In the genomic region with DNA sequence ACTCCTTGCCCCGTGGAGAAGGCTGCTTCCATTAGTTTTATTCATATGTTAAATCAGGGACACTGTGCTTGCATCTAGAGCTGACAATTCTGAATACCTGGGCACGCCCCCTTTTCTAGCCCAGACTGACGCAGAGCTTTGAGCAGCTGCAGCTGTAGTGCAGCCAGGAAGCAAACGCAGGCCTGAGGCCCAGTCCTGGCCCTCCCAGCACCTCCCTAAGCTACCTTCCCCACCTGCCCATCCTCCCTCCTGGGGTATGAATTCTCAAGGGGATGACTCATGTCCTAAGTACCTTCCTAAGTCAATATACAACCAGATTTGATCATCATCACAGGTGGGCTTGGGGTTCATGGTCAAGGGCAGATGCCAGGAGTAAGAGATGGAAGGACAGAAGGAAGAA, we compare ENCODE assay signal across 10 cellular contexts. TPM values are rescaled to one million over a fixed set of nuclear protein-coding genes. Genes with fewer than 3 reads are reported as not detected.
A peak's percentile ranks its signal among the peaks of the same experiment; 100 is the strongest.
DNase-seq lines count a peak whose midpoint lies in the region; ATAC-seq and TF ChIP-seq lines count a peak whose summit lies in the region.
"Had no signal": no experiment of that assay in that cellular context is flagged by ENCODE, and none has a peak within 500 bp of the region (broad histone marks: within the 10 kb centered on the region; RNA-seq: fewer than 3 reads in every experiment).

No MANE protein-coding gene starts in this region.

- peak overlapping the region; percentile 38 for H3K4me3 Mint-ChIP-seq in activated T-cell treated with anti-CD3 and anti-CD28 coated beads, Interleukin-2, amount 50 U/mL, for 24 hours
- no peak overlapping the region for H3K4me3 Mint-ChIP-seq in activated T-cell treated with anti-CD3 and anti-CD28 coated beads, Interleukin-2, amount 50 U/mL, for 4 hours
- peak overlapping the region; percentile 24 for H3K4me3 Mint-ChIP-seq in stimulated activated effector memory CD8-positive, alpha-beta T cell treated with anti-CD3 and anti-CD28 coated beads, Interleukin-12 subunit alpha, Interleukin-12 subunit beta, amount 100 ng/mL, for 72 hours
- H3K4me3 Mint-ChIP-seq: neural progenitor cell had no signal

- H3K36me3 ChIP-seq in NT2/D1 (ENCODE audit: insufficient read depth, insufficient read length, low read length) (peaks cover 57% of the 10 kb centered on the region), transverse colon (no peaks in the 10 kb centered on the region)
- peaks cover 20% of the 10 kb centered on the region for H3K36me3 ChIP-seq in effector memory CD4-positive, alpha-beta T cell (ENCODE audit: control insufficient read depth, insufficient read depth, low read length)
- H3K36me3 ChIP-seq: neural progenitor cell had no signal

- TF ChIP-seq CTCF in transverse colon (IDR thresholded peaks at IDR 0.05) = no peak

- H3K27me3 ChIP-seq in NT2/D1 (ENCODE audit: insufficient read depth, insufficient read length) (no peaks in the 10 kb centered on the region), transverse colon (no peaks in the 10 kb centered on the region)
- no peaks in the 10 kb centered on the region for H3K27me3 ChIP-seq in effector memory CD4-positive, alpha-beta T cell (replicated peaks; ENCODE audit: control insufficient read depth, insufficient read depth, low read length, poor library complexity, severe bottlenecking)

- intact Hi-C loops in transverse colon (cut with DNase I; ENCODE audit: low total_unique reads) = no loop called here

- H3K9me3 ChIP-seq in NT2/D1 (ENCODE audit: insufficient read depth, low read length) (no peaks in the 10 kb centered on the region), transverse colon (no peaks in the 10 kb centered on the region)
- H3K9me3 ChIP-seq in effector memory CD4-positive, alpha-beta T cell (ENCODE audit: control insufficient read depth, low read length) = no peaks in the 10 kb centered on the region

- no peak for ATAC-seq in activated T-cell treated with anti-CD3 and anti-CD28 coated beads, Interleukin-2, amount 50 U/mL, for 4 hours
- ATAC-seq in stimulated activated effector memory CD8-positive, alpha-beta T cell treated with anti-CD3 and anti-CD28 coated beads, Interleukin-12 subunit alpha, Interleukin-12 subunit beta, amount 100 ng/mL, for 72 hours = no peak
- no peak for ATAC-seq in HG02870 (IDR thresholded peaks at IDR 0.05; ENCODE audit: unreplicated experiment)

- peak overlapping the region; percentile 92 for H3K27ac Mint-ChIP-seq in activated T-cell treated with anti-CD3 and anti-CD28 coated beads, Interleukin-2, amount 50 U/mL, for 24 hours
- H3K27ac Mint-ChIP-seq in stimulated activated effector memory CD8-positive, alpha-beta T cell treated with anti-CD3 and anti-CD28 coated beads, Interleukin-12 subunit alpha, Interleukin-12 subunit beta, amount 100 ng/mL, for 72 hours = peak overlapping the region; percentile 88
- H3K27ac Mint-ChIP-seq: neural progenitor cell had no signal

- peaks cover 79% of the 10 kb centered on the region for H3K36me3 Mint-ChIP-seq in activated T-cell treated with anti-CD3 and anti-CD28 coated beads, Interleukin-2, amount 50 U/mL, for 24 hours (ENCODE audit: low read depth)
- H3K36me3 Mint-ChIP-seq in activated T-cell treated with anti-CD3 and anti-CD28 coated beads, Interleukin-2, amount 50 U/mL, for 4 hours (ENCODE audit: insufficient read depth) = peaks cover 22% of the 10 kb centered on the region
- H3K36me3 Mint-ChIP-seq in stimulated activated effector memory CD8-positive, alpha-beta T cell treated with anti-CD3 and anti-CD28 coated beads, Interleukin-12 subunit alpha, Interleukin-12 subunit beta, amount 100 ng/mL, for 72 hours = peaks cover 92% of the 10 kb centered on the region

- H3K27ac ChIP-seq in effector memory CD4-positive, alpha-beta T cell (ENCODE audit: insufficient read depth, low read length, poor library complexity, severe bottlenecking) = peak overlapping the region; percentile 41
- no peak overlapping the region for H3K27ac ChIP-seq in transverse colon
- H3K27ac ChIP-seq: neural progenitor cell had no signal

- no peak overlapping the region for H3K4me3 ChIP-seq in NT2/D1 (ENCODE audit: insufficient read length, low read depth)
- H3K4me3 ChIP-seq in effector memory CD4-positive, alpha-beta T cell (ENCODE audit: insufficient read depth, low read depth, low read length, poor library complexity, severe bottlenecking) = no peak overlapping the region
- H3K4me3 ChIP-seq in transverse colon = no peak overlapping the region
- H3K4me3 ChIP-seq: neural progenitor cell had no signal

- in situ Hi-C loops in transverse colon (cut with MboI; ENCODE audit: low pct_ligation_motif_present in 1 of 4, low pct_unique_long_range_greater_than_20kb in 1 of 4, low sequenced_read_pairs in 3 of 4) = loop anchor here in 1 of 4 donors (5.0 kb wide), 1 partner anchor 64 kb away; no protein-coding TSS in a partner anchor

- H3K9ac ChIP-seq in NT2/D1 (ENCODE audit: insufficient read length, low read depth) = no peak overlapping the region
- H3K9ac ChIP-seq: neural progenitor cell had no signal

- TF ChIP-seq POLR2A in transverse colon (IDR thresholded peaks at IDR 0.05) = no peak

- DNase-seq in activated T-cell treated with anti-CD3 and anti-CD28 coated beads, Interleukin-2, amount 50 U/mL, for 24 hours = no peak
- DNase-seq in activated T-cell treated with anti-CD3 and anti-CD28 coated beads, Interleukin-2, amount 50 U/mL, for 4 hours = no peak
- DNase-seq in NT2/D1 (ENCODE audit: low read depth, low spot score) (peak; percentile 93), transverse colon (no peak)
- DNase-seq in effector memory CD4-positive, alpha-beta T cell = no peak
- no peak for DNase-seq in stimulated activated effector memory CD8-positive, alpha-beta T cell treated with anti-CD3 and anti-CD28 coated beads, Interleukin-12 subunit alpha, Interleukin-12 subunit beta, amount 100 ng/mL, for 72 hours (ENCODE audit: low spot score in 2 of 2)
- no peak for DNase-seq in stimulated activated CD4-positive, alpha-beta T cell treated with anti-CD3 and anti-CD28 coated beads, Interleukin-15, amount 100 ng/mL, for 24 hours
- DNase-seq: NCI-H1048 had no signal

- no peaks in the 10 kb centered on the region for H3K27me3 Mint-ChIP-seq in activated T-cell treated with anti-CD3 and anti-CD28 coated beads, Interleukin-2, amount 50 U/mL, for 24 hours
- no peaks in the 10 kb centered on the region for H3K27me3 Mint-ChIP-seq in activated T-cell treated with anti-CD3 and anti-CD28 coated beads, Interleukin-2, amount 50 U/mL, for 4 hours (ENCODE audit: low read depth)

- H3K4me1 Mint-ChIP-seq in activated T-cell treated with anti-CD3 and anti-CD28 coated beads, Interleukin-2, amount 50 U/mL, for 24 hours (ENCODE audit: low read depth) = peaks cover 72% of the 10 kb centered on the region
- H3K4me1 Mint-ChIP-seq in activated T-cell treated with anti-CD3 and anti-CD28 coated beads, Interleukin-2, amount 50 U/mL, for 4 hours (ENCODE audit: low read depth) = peaks cover 63% of the 10 kb centered on the region
- H3K4me1 Mint-ChIP-seq in stimulated activated effector memory CD8-positive, alpha-beta T cell treated with anti-CD3 and anti-CD28 coated beads, Interleukin-12 subunit alpha, Interleukin-12 subunit beta, amount 100 ng/mL, for 72 hours = peaks cover 67% of the 10 kb centered on the region

- 52 to 67% methylated on average over 4 of the region's 4 CpGs for WGBS in transverse colon (ENCODE audit: low coverage in 1 of 2), 2 donors

- H3K4me1 ChIP-seq in NT2/D1 (ENCODE audit: insufficient read depth, insufficient read length) (peaks cover 12% of the 10 kb centered on the region), transverse colon (peaks cover 3 to 32% (median 24%) of the 10 kb centered on the region in 4 donors)
- H3K4me1 ChIP-seq in effector memory CD4-positive, alpha-beta T cell (ENCODE audit: control insufficient read depth, insufficient read depth, low read length, poor library complexity, severe bottlenecking) = peaks cover 41% of the 10 kb centered on the region

- TF ChIP-seq EP300 in transverse colon (IDR thresholded peaks at IDR 0.05; ENCODE audit: low read depth) = no peak

- H3K9me3 Mint-ChIP-seq in activated T-cell treated with anti-CD3 and anti-CD28 coated beads, Interleukin-2, amount 50 U/mL, for 24 hours = no peaks in the 10 kb centered on the region
- no peaks in the 10 kb centered on the region for H3K9me3 Mint-ChIP-seq in activated T-cell treated with anti-CD3 and anti-CD28 coated beads, Interleukin-2, amount 50 U/mL, for 4 hours
- H3K9me3 Mint-ChIP-seq in stimulated activated effector memory CD8-positive, alpha-beta T cell treated with anti-CD3 and anti-CD28 coated beads, Interleukin-12 subunit alpha, Interleukin-12 subunit beta, amount 100 ng/mL, for 72 hours = no peaks in the 10 kb centered on the region
- H3K9me3 Mint-ChIP-seq: neural progenitor cell had no signal

RNA-seq across cellular contexts. Expression of gene PHF19, which starts 3.5 kb away (rescaled TPM):
- 10 to 100 TPM; 59.2 to 75.1 (median 64.8) TPM for total RNA-seq in activated T-cell treated with anti-CD3 and anti-CD28 coated beads, Interleukin-2, amount 50 U/mL, for 4 hours
- total RNA-seq in transverse colon = 10 to 100 TPM in 2 of 4 donors, 1 to 10 TPM in 2; 6.7 to 11.1 (median 9.3) TPM

RNA-seq across cellular contexts. Expression of gene PSMD5, which starts 30.8 kb away (rescaled TPM):
- total RNA-seq in activated T-cell treated with anti-CD3 and anti-CD28 coated beads, Interleukin-2, amount 50 U/mL, for 4 hours = 10 to 100 TPM; 64.3 to 75.9 (median 73.3) TPM
- total RNA-seq in transverse colon = 10 to 100 TPM; 25.3 to 36.6 (median 28.7) TPM

RNA-seq across cellular contexts. Expression of gene TRAF1, which starts 53.1 kb away (rescaled TPM):
- 100 to 1,000 TPM; 256 to 343 (median 265) TPM for total RNA-seq in activated T-cell treated with anti-CD3 and anti-CD28 coated beads, Interleukin-2, amount 50 U/mL, for 4 hours
- 1 to 10 TPM; 2.2 to 7.2 (median 4.3) TPM for total RNA-seq in transverse colon

Comparison
In these comparisons a context has a peak if more than half of its experiments do, and no peak if none do; other contexts are left out.
1. RNA of gene PHF19, which starts 3.5 kb away (total RNA-seq): 59.2 to 75.1 TPM in activated T-cell treated with anti-CD3 and anti-CD28 coated beads, Interleukin-2, amount 50 U/mL, for 4 hours; 6.7 to 11.1 TPM in transverse colon; every median in the first group is over 4 times any median in the second.
2. RNA of gene TRAF1, which starts 53.1 kb away (total RNA-seq): 256 to 343 TPM in activated T-cell treated with anti-CD3 and anti-CD28 coated beads, Interleukin-2, amount 50 U/mL, for 4 hours; 2.2 to 7.2 TPM in transverse colon; every median in the first group is over 10 times any median in the second.